ENCODE assay signal across 11 cellular contexts in genomic region chr4:113675731-113676707, GRCh38.
DNase-seq lines count a peak whose midpoint lies in the region; ATAC-seq, FAIRE-seq and TF ChIP-seq lines count a peak whose summit lies in the region.
"Had no signal": no experiment of that assay in that cellular context is flagged by ENCODE, and none has a peak within 500 bp of the region (broad histone marks: within the 10 kb centered on the region; RNA-seq: fewer than 3 reads in every experiment).

No MANE protein-coding gene starts in this region.

- no peak overlapping the region for H2AFZ ChIP-seq in HepG2 (ENCODE audit: low read length)

- intact Hi-C loops in CD4-positive, alpha-beta memory T cell (cut with micrococcal nuclease) = loop anchor here (5.0 kb wide), 1 partner anchor 39 kb away; no protein-coding TSS in a partner anchor
- intact Hi-C loops in HepG2 (cut with micrococcal nuclease; ENCODE audit: unreplicated experiment) = no loop called here

- FAIRE-seq in HepG2 (lab: Jason Lieb, UNC) = no peak
- FAIRE-seq: G401.6 had no signal

- H3K27me3 Mint-ChIP-seq in CD4-positive, alpha-beta memory T cell = no peaks in the 10 kb centered on the region

- in situ Hi-C loops in HepG2 (cut with HindIII; ENCODE audit: extremely low pct_ligation_motif_present, low pct_unique_long_range_greater_than_20kb) = no loop called here

- no peak overlapping the region for H3K4me2 ChIP-seq in HepG2 (ENCODE audit: low read depth, low read length)

- peak overlapping the region in 1 of 8 donors; percentile 31 for H3K4me3 Mint-ChIP-seq in CD4-positive, alpha-beta memory T cell

- H3K9me3 ChIP-seq in CD4-positive, alpha-beta memory T cell (ENCODE audit: control insufficient read depth in 1 of 2, low read length in 2 of 2) = no peaks in the 10 kb centered on the region
- H3K9me3 ChIP-seq in HepG2 (ENCODE audit: low read length) = peaks cover under 1% of the 10 kb centered on the region; the same call in 1 of the 2 replicates
- H3K9me3 ChIP-seq: right lobe of liver, suprapubic skin had no signal

- no peak for DNase-seq in CD4-positive, alpha-beta memory T cell
- DNase-seq in MV-4-11 (lab: John Stamatoyannopoulos, UW) (peak; percentile 19), cardiac fibroblast (ENCODE audit: low read depth in 2 of 2) (peak; percentile 61 to 82), HepG2 (ENCODE audit: low spot score) (peak; percentile 21), KG1 (lab: John Stamatoyannopoulos, UW) (no peak), superior temporal gyrus (ENCODE audit: extremely low spot score) (no peak), D341Med (ENCODE audit: low spot score) (no peak)
- DNase-seq: activated T-cell treated with anti-CD3 and anti-CD28 coated beads for 4 hours, right lobe of liver had no signal

- WGBS in HepG2 (ENCODE audit: low lambda C conversion rate) = 95% methylated on average over 2 of the region's 2 CpGs

- H3K27ac ChIP-seq in CD4-positive, alpha-beta memory T cell (ENCODE audit: low read depth, low read length) = no peak overlapping the region
- no peak overlapping the region for H3K27ac ChIP-seq in HepG2 (ENCODE audit: extremely low read length, insufficient read depth, low read length)
- H3K27ac ChIP-seq: right lobe of liver, suprapubic skin had no signal

- H3K9ac ChIP-seq in HepG2 (ENCODE audit: insufficient read depth, low read depth, low read length) = no peak overlapping the region

- CTCF ChIA-PET in CD4-positive, alpha-beta memory T cell (lab: Charles Lee; ENCODE audit: partially characterized antibody) = interaction anchor here (1.4 to 2.1 kb wide), 2 partner anchors 13 to 39 kb away, joined by 3 to 7 read pairs; no protein-coding TSS in a partner anchor
- CTCF ChIA-PET in HepG2 (lab: Yijun Ruan, JAX; ENCODE audit: low intra/inter-chr PET ratio, low total read pairs) = no interaction called here

- TF ChIP-seq POLR2A in HepG2 (IDR thresholded peaks at IDR 0.05; ENCODE audit: insufficient read depth in 1 of 2, low read depth in 2 of 2, low read length in 2 of 2) = no peak

- peaks cover 32% of the 10 kb centered on the region for H3K4me1 ChIP-seq in CD4-positive, alpha-beta memory T cell (ENCODE audit: insufficient read depth, low read length)
- H3K4me1 ChIP-seq in HepG2 (ENCODE audit: insufficient read depth, low read length) = peaks cover 18% of the 10 kb centered on the region

- TF ChIP-seq RAD21 in HepG2 (CRISPR knock-in tag; IDR thresholded peaks at IDR 0.05) = no peak

- H3K27me3 ChIP-seq in CD4-positive, alpha-beta memory T cell (ENCODE audit: insufficient read depth, low read length) = no peaks in the 10 kb centered on the region
- no peaks in the 10 kb centered on the region for H3K27me3 ChIP-seq in HepG2 (ENCODE audit: control insufficient read depth in 1 of 2, insufficient read depth in 2 of 2, low read length in 2 of 2)
- H3K27me3 ChIP-seq: right lobe of liver, suprapubic skin had no signal

- no peaks in the 10 kb centered on the region for H4K20me1 ChIP-seq in HepG2 (ENCODE audit: insufficient read depth, low read length)

- H3K79me2 ChIP-seq in HepG2 (ENCODE audit: insufficient read depth, low read length) = peaks cover 2% of the 10 kb centered on the region

- no peaks in the 10 kb centered on the region for H3K36me3 ChIP-seq in CD4-positive, alpha-beta memory T cell (ENCODE audit: insufficient read depth, low read length)
- no peaks in the 10 kb centered on the region; a peak in 1 of 5 replicates for H3K36me3 ChIP-seq in HepG2 (replicated peaks in 1 of 2; ENCODE audit: control insufficient read depth in 1 of 2, insufficient read depth in 2 of 2, low read length in 2 of 2)
- H3K36me3 ChIP-seq: right lobe of liver, suprapubic skin had no signal

- BruUV-seq in HepG2 (replicated peaks; lab: Mats Ljungman, UMichigan) = no TSS peak

- H3K4me3 ChIP-seq in CD4-positive, alpha-beta memory T cell (ENCODE audit: low read length in 2 of 2) = no peak overlapping the region
- no peak overlapping the region for H3K4me3 ChIP-seq in cardiac fibroblast (replicated peaks in 1 of 2; ENCODE audit: low read depth in 2 of 2, low read length in 2 of 2)
- no peak overlapping the region for H3K4me3 ChIP-seq in HepG2 (replicated peaks in 1 of 3; ENCODE audit: insufficient read depth in 1 of 3, low read depth in 2 of 3, low read length in 3 of 3)
- H3K4me3 ChIP-seq: right lobe of liver, suprapubic skin had no signal

- TF ChIP-seq EP300 in HepG2 (IDR thresholded peaks at IDR 0.05; ENCODE audit: low read depth in 2 of 2, low read length in 2 of 2) (no peak), HepG2 (CRISPR knock-in tag; IDR thresholded peaks at IDR 0.05; ENCODE audit: borderline replicate concordance) (no peak)

- no peak for TF ChIP-seq CTCF in cardiac fibroblast (IDR thresholded peaks at IDR 0.05; ENCODE audit: low read depth, low read length)
- TF ChIP-seq CTCF in HepG2 (CRISPR knock-in tag; IDR thresholded peaks at IDR 0.05) = no peak

- peak overlapping the region in 5 of 7 donors; percentile 15 to 93 (median 81) for H3K27ac Mint-ChIP-seq in CD4-positive, alpha-beta memory T cell

- peaks cover 35 to 54% (median 42%) of the 10 kb centered on the region in 4 donors for H3K4me1 Mint-ChIP-seq in CD4-positive, alpha-beta memory T cell

- POLR2A ChIA-PET in CD4-positive, alpha-beta memory T cell (lab: Charles Lee; ENCODE audit: partially characterized antibody) = no interaction called here
- POLR2A ChIA-PET in HepG2 (lab: Yijun Ruan, JAX) = no interaction called here

- ATAC-seq in HepG2 = peak; percentile 68; the same call in 2 of the 3 replicates

- peaks cover 18 to 29% of the 10 kb centered on the region in 2 donors for H3K36me3 Mint-ChIP-seq in CD4-positive, alpha-beta memory T cell

- H3K9me3 Mint-ChIP-seq in CD4-positive, alpha-beta memory T cell = peaks cover 0 to 2% (median 0%) of the 10 kb centered on the region in 8 donors

TF ChIP-seq in HepG2, 621 proteins besides CTCF, POLR2A, EP300 and RAD21 (continues in another document):
- TF ChIP-seq MED1 (CRISPR knock-in tag; IDR thresholded peaks at IDR 0.05) (no peak), CENPBD1 (CRISPR knock-in tag; IDR thresholded peaks at IDR 0.05; ENCODE audit: borderline replicate concordance, low read depth) (no peak), ZNF468 (CRISPR knock-in tag; IDR thresholded peaks at IDR 0.05) (no peak), DNMT1 (CRISPR knock-in tag; IDR thresholded peaks at IDR 0.05) (no peak), MYPOP (CRISPR knock-in tag; IDR thresholded peaks at IDR 0.05) (no peak), FOXA3 (CRISPR knock-in tag; IDR thresholded peaks at IDR 0.05) (0 out of 2 replicates have a peak, but pooled peaks have one; percentile 7), ZNF276 (CRISPR knock-in tag; IDR thresholded peaks at IDR 0.05; ENCODE audit: low read depth) (no peak), ZNF891 (CRISPR knock-in tag; IDR thresholded peaks at IDR 0.05) (no peak), ONECUT2 (CRISPR knock-in tag; IDR thresholded peaks at IDR 0.05) (no peak), ZNF234 (CRISPR knock-in tag; conservative IDR thresholded peaks at IDR 0.05) (no peak), SMAD9 (CRISPR knock-in tag; IDR thresholded peaks at IDR 0.05) (no peak), ZNF644 (CRISPR knock-in tag; IDR thresholded peaks at IDR 0.05; ENCODE audit: low read depth) (peak; percentile 35; the same call in 1 of the 2 replicates), MIER2 (CRISPR knock-in tag; IDR thresholded peaks at IDR 0.05) (no peak), TIGD3 (CRISPR knock-in tag; IDR thresholded peaks at IDR 0.05; ENCODE audit: borderline replicate concordance) (no peak)

Comparison
In these comparisons a context has a peak if more than half of its experiments do, and no peak if none do; other contexts are left out.
1. DNase-seq: peak in MV-4-11 (single experiment), cardiac fibroblast (2 of 2) and HepG2 (single experiment); none in CD4-positive, alpha-beta memory T cell (0 of 5), KG1 (single experiment), superior temporal gyrus (single experiment) and D341Med (single experiment).